ENCODE assay signal across 10 cellular contexts in the genomic region with DNA sequence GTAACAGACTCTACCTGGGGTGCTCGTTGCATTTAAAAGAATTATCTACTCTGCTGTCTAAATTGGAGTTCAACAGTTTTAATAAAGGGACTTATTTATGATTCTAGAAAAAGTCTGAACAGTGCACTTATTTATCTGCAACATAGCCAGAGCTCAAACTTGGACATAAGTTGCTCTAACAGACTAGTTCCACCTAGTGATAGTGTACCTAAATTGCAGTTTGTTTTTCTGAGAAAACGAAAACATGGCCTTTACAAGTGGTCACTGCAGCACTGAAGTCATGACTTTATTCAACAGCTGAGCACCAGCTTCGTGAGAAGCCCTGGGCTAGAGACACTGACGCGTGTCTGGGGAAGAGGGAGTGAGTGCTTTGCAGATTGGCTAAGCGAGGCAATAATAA.
A peak's percentile ranks its signal among the peaks of the same experiment; 100 is the strongest.
DNase-seq lines count a peak whose midpoint lies in the region; ATAC-seq, FAIRE-seq and TF ChIP-seq lines count a peak whose summit lies in the region.
"Had no signal": no experiment of that assay in that cellular context is flagged by ENCODE, and none has a peak within 500 bp of the region (broad histone marks: within the 10 kb centered on the region; RNA-seq: fewer than 3 reads in every experiment).

No MANE protein-coding gene starts in this region.

- no peak for TF ChIP-seq POLR2A in GM12878 (IDR thresholded peaks at IDR 0.05; ENCODE audit: low read depth, low read length)
- TF ChIP-seq POLR2A in gastrocnemius medialis (IDR thresholded peaks at IDR 0.05) = no peak
- no peak for TF ChIP-seq POLR2A in ovary (IDR thresholded peaks at IDR 0.05)

- WGBS in GM12878 (ENCODE audit: insufficient coverage, insufficient replicate concordance, low lambda C conversion rate, missing lambda C conversion rate) = under 1% methylated on average over 6 of the region's 6 CpGs
- WGBS in ovary, 3 donors = 12 to 18% (median 15%) methylated on average over 6 of the region's 6 CpGs

- TF ChIP-seq EP300 in GM12878 (IDR thresholded peaks at IDR 0.05; ENCODE audit: borderline replicate concordance in 1 of 2, control insufficient read depth in 1 of 2, low read depth in 2 of 2, low read length in 2 of 2) (no peak), ovary (IDR thresholded peaks at IDR 0.05) (no peak)

- TF ChIP-seq RAD21 in GM12878 (IDR thresholded peaks at IDR 0.05; ENCODE audit: insufficient read depth, low read depth, low read length) = 0 out of 2 replicates have a peak, but pooled peaks have one; percentile 16

- no peaks in the 10 kb centered on the region for H3K79me2 ChIP-seq in GM12878 (ENCODE audit: control insufficient read depth, insufficient read depth, low read length)

- POLR2A ChIA-PET in HEK293T (lab: Yijun Ruan, JAX) = no interaction called here
- POLR2A ChIA-PET in GM12878 (lab: Charles Lee) = no interaction called here

- no TSS peak for BruUV-seq in GM12878 (replicated peaks; lab: Mats Ljungman, UMichigan)

- in situ Hi-C loops in GM12878 (cut with MboI) = no loop called here
- in situ Hi-C loops in gastrocnemius medialis (cut with MboI; ENCODE audit: low sequenced_read_pairs in 4 of 4) = no loop called here

- no peak overlapping the region for H3K27ac ChIP-seq in C4-2B
- H3K27ac ChIP-seq in GM12878 (ENCODE audit: control insufficient read depth, insufficient read depth) = no peak overlapping the region
- no peak overlapping the region for H3K27ac ChIP-seq in gastrocnemius medialis
- H3K27ac ChIP-seq in ovary = no peak overlapping the region

- TF ChIP-seq CTCF in C4-2B (conservative IDR thresholded peaks at IDR 0.05) (peak; percentile 25), GM12878 (IDR thresholded peaks at IDR 0.05 in 2 of 3, conservative IDR thresholded peaks at IDR 0.05 in 1 of 3; ENCODE audit: control insufficient read depth in 2 of 3, extremely low read depth in 1 of 3, insufficient read depth in 1 of 3, low read depth in 3 of 3, low read length in 3 of 3) (peak in 2 of 3 experiments; percentile 9 to 22; a peak in 1 of 6 replicates), gastrocnemius medialis (IDR thresholded peaks at IDR 0.05 in 4 of 5, conservative IDR thresholded peaks at IDR 0.05 in 1 of 5) (peak in 1 of 5 experiments; percentile 13), ovary (IDR thresholded peaks at IDR 0.05) (no peak)

- no peak for FAIRE-seq in GM12878 (lab: Jason Lieb, UNC)

- no peak overlapping the region for H3K4me2 ChIP-seq in GM12878 (ENCODE audit: control insufficient read depth, insufficient read depth)

- CTCF ChIA-PET in HEK293T (lab: Yijun Ruan, JAX) = interaction anchor here (0.6 to 1.1 kb wide), 5 partner anchors 8 to 309 kb away, joined by 3 to 6 read pairs (median 4); no protein-coding TSS in a partner anchor
- CTCF ChIA-PET in GM12878 (lab: Yijun Ruan, JAX) = interaction anchor here (0.8 kb wide), 1 partner anchor 371 kb away, joined by 3 read pairs; no protein-coding TSS in a partner anchor

- intact Hi-C loops in GM12878 (cut with micrococcal nuclease; ENCODE audit: unreplicated experiment) (no loop called here), gastrocnemius medialis (cut with DNase I; ENCODE audit: low total_unique reads) (loop anchor here (5.0 kb wide), 1 partner anchor 389 kb away; no protein-coding TSS in a partner anchor), ovary (cut with DNase I) (no loop called here)

- no peaks in the 10 kb centered on the region for H4K20me1 ChIP-seq in GM12878 (ENCODE audit: control insufficient read depth, insufficient read depth)

- no peaks in the 10 kb centered on the region; a peak in 1 of 4 replicates for H3K27me3 ChIP-seq in GM12878 (replicated peaks in 1 of 2; ENCODE audit: control insufficient read depth in 2 of 2, insufficient read depth in 2 of 2, low read length in 1 of 2)
- no peaks in the 10 kb centered on the region for H3K27me3 ChIP-seq in gastrocnemius medialis
- H3K27me3 ChIP-seq in ovary = no peaks in the 10 kb centered on the region
- H3K27me3 ChIP-seq: MG63 had no signal

- no peaks in the 10 kb centered on the region for H3K4me1 ChIP-seq in GM12878 (ENCODE audit: control insufficient read depth, insufficient read depth, low read length)
- H3K4me1 ChIP-seq in gastrocnemius medialis = no peaks in the 10 kb centered on the region
- no peaks in the 10 kb centered on the region for H3K4me1 ChIP-seq in ovary (ENCODE audit: insufficient read depth)

- DNase-seq in HEK293T (ENCODE audit: extremely low spot score) = peak; percentile 21
- DNase-seq in GM12878 (ENCODE audit: low read depth, low spot score) = no peak
- peak; percentile 21 for DNase-seq in medulla oblongata (ENCODE audit: extremely low spot score)
- DNase-seq in gastrocnemius medialis = no peak
- no peak for DNase-seq in NCI-H1436 (lab: John Stamatoyannopoulos, UW)
- DNase-seq in ovary = no peak
- DNase-seq: MG63 had no signal

- H3K9me3 ChIP-seq in GM12878 (replicated peaks; ENCODE audit: control insufficient read depth, insufficient read depth, low read length) (no peaks in the 10 kb centered on the region), gastrocnemius medialis (no peaks in the 10 kb centered on the region), ovary (no peaks in the 10 kb centered on the region)
- H3K9me3 ChIP-seq: MG63 had no signal

- no peak; the same call in 2 of the 3 replicates for ATAC-seq in GM12878
- ATAC-seq in gastrocnemius medialis = no peak
- no peak for ATAC-seq in HG03571 (IDR thresholded peaks at IDR 0.05; ENCODE audit: unreplicated experiment)

- no peak overlapping the region for H2AFZ ChIP-seq in GM12878 (ENCODE audit: control insufficient read depth, low read depth, low read length)

- RAD21 ChIA-PET in GM12878 (lab: Charles Lee; ENCODE audit: unreplicated experiment) = no interaction called here

- SMC1A ChIA-PET in GM12878 (lab: Charles Lee; ENCODE audit: uncharacterized antibody, unreplicated experiment) = interaction anchor here (1.4 kb wide), 1 partner anchor 104 kb away, joined by 4 read pairs; no protein-coding TSS in a partner anchor

- H3K36me3 ChIP-seq in GM12878 (ENCODE audit: control insufficient read depth in 2 of 2, insufficient read depth in 2 of 2, low read length in 1 of 2) = no peaks in the 10 kb centered on the region
- H3K36me3 ChIP-seq in gastrocnemius medialis = no peaks in the 10 kb centered on the region
- no peaks in the 10 kb centered on the region for H3K36me3 ChIP-seq in ovary
- H3K36me3 ChIP-seq: MG63 had no signal

- H3K4me3 ChIP-seq in GM12878 = no peak overlapping the region
- H3K4me3 ChIP-seq in gastrocnemius medialis = no peak overlapping the region
- H3K4me3 ChIP-seq in ovary = no peak overlapping the region
- H3K4me3 ChIP-seq: lung, MG63 had no signal

- H3K9ac ChIP-seq in GM12878 (ENCODE audit: control insufficient read depth, insufficient read depth, low read length) = no peak overlapping the region

TF ChIP-seq in HEK293T, 16 proteins besides CTCF, POLR2A, EP300 and RAD21:
- no peak for TF ChIP-seq SP1 (IDR thresholded peaks at IDR 0.05)
- no peak for TF ChIP-seq HDGF (IDR thresholded peaks at IDR 0.05; ENCODE audit: borderline replicate concordance)
- no peak for TF ChIP-seq BHLHE40 (IDR thresholded peaks at IDR 0.05; ENCODE audit: borderline replicate concordance)
- no peak for TF ChIP-seq FOXA1 (IDR thresholded peaks at IDR 0.05)
- TF ChIP-seq CTBP1 (IDR thresholded peaks at IDR 0.05; ENCODE audit: borderline replicate concordance) = no peak
- no peak for TF ChIP-seq ARNT (IDR thresholded peaks at IDR 0.05)
- no peak for TF ChIP-seq FOXM1 (IDR thresholded peaks at IDR 0.05; ENCODE audit: borderline replicate concordance)
- no peak for TF ChIP-seq LEF1 (IDR thresholded peaks at IDR 0.05; ENCODE audit: borderline replicate concordance)

TF ChIP-seq in GM12878, 131 proteins besides CTCF, POLR2A, EP300 and RAD21:
- TF ChIP-seq ZNF217 (IDR thresholded peaks at IDR 0.05) (no peak), SMC3 (IDR thresholded peaks at IDR 0.05; ENCODE audit: borderline replicate concordance, low read length) (peak; percentile 14; the same call in 1 of the 2 replicates)

Comparison
In these comparisons a context has a peak if more than half of its experiments do, and no peak if none do; other contexts are left out.
1. CTCF ChIP-seq: peak in C4-2B (single experiment) and GM12878 (2 of 3); none in ovary (0 of 3).
2. DNase-seq: peak in HEK293T (single experiment) and medulla oblongata (single experiment); none in GM12878 (single experiment), gastrocnemius medialis (0 of 2), NCI-H1436 (single experiment) and ovary (0 of 5).